ENCODE assay signal across 32 cellular contexts in the genomic region with DNA sequence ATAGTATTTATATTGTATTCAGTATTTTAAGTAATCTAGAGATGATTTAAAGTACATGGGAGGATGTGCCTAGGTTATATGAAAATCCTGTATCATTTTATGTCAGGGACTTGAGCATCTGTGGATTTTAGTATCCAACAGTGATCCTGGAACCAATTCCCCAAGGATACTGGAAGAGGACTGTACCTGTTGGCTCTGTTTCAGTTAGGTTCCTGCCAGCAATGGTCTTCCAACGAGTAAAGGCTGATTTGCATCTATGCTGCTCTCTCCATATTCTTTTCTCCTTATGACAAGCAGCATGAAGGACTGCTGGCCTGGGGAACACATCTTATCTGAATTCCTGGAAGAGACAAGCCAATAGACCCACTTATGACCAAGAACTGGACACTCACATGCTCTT. TPM values are rescaled to one million over a fixed set of nuclear protein-coding genes. Genes with fewer than 3 reads are reported as not detected.
"Had no signal": no experiment of that assay in that cellular context is flagged by ENCODE, and none has a peak within 500 bp of the region (broad histone marks: within the 10 kb centered on the region; RNA-seq: fewer than 3 reads in every experiment).

No MANE protein-coding gene starts in this region.

- DNase-seq: activated B cell treated with CpG ODN at 0.5 μM for 24 hours; activated CD4-positive, alpha-beta memory T cell treated with anti-CD3 and anti-CD28 coated beads for 36 hours; activated CD4-positive, alpha-beta T cell treated with anti-CD3 and anti-CD28 coated beads for 4 hours; activated CD4-positive, alpha-beta T cell treated with anti-CD3 and anti-CD28 coated beads, Interleukin-2, amount 10 ng/mL, durations not matched to agents 24 days and 14 days; activated CD4-positive, alpha-beta T cell treated with anti-CD3 and anti-CD28 coated beads, Interleukin-2, amount 50 U/mL, for 1 hour; activated CD4-positive, alpha-beta T cell treated with anti-CD3 and anti-CD28 coated beads, Interleukin-2, amount 50 U/mL, for 4 hours; activated CD4-positive, CD25-positive, alpha-beta regulatory T cell treated with anti-CD3 and anti-CD28 coated beads, Interleukin-2, amount 50 U/mL, for 72 hours; activated CD8-positive, alpha-beta memory T cell treated with anti-CD3 and anti-CD28 coated beads, Interleukin-2, amount 50 U/mL, for 4 hours; activated CD8-positive, alpha-beta T cell treated with anti-CD3 and anti-CD28 coated beads for 36 hours; activated effector memory CD4-positive, alpha-beta T cell treated with anti-CD3 and anti-CD28 coated beads, Interleukin-2, amount 50 U/mL, for 16 hours; activated gamma-delta T cell treated with Interleukin-2 at 50 U/mL for 16 hours; activated naive CD4-positive, alpha-beta T cell; activated naive CD4-positive, alpha-beta T cell treated with anti-CD3 and anti-CD28 coated beads for 36 hours; activated naive CD4-positive, alpha-beta T cell treated with anti-CD3 and anti-CD28 coated beads, Interleukin-2, amount 50 U/mL, for 16 hours; activated naive CD8-positive, alpha-beta T cell treated with anti-CD3 and anti-CD28 coated beads for 36 hours; activated T-cell treated with anti-CD3 and anti-CD28 coated beads for 4 hours; activated T-cell treated with anti-CD3 and anti-CD28 coated beads, Interleukin-2, amount 50 U/mL, for 1 hour; activated T-cell treated with anti-CD3 and anti-CD28 coated beads, Interleukin-2, amount 50 U/mL, for 4 hours; activated T-cell treated with anti-CD3 and anti-CD28 coated beads, Interleukin-2, amount 50 U/mL, for 72 hours; adrenal gland; amniotic stem cell; aorta; body of pancreas; brain microvascular endothelial cell; central memory CD4-positive, alpha-beta T cell; cerebellar nuclear complex; T-helper 1 cell; T-helper 2 cell; T-helper 9 cell had no signal

- ATAC-seq: activated CD8-positive, alpha-beta T cell treated with anti-CD3 and anti-CD28 coated beads for 36 hours; activated naive CD4-positive, alpha-beta T cell treated with anti-CD3 and anti-CD28 coated beads, Interleukin-2, amount 50 U/mL, for 72 hours; activated T-cell treated with anti-CD3 and anti-CD28 coated beads, Interleukin-2, amount 50 U/mL, for 4 hours; activated T-cell treated with anti-CD3 and anti-CD28 coated beads, Interleukin-2, amount 50 U/mL, for 72 hours; activated T-helper 17 cell treated with anti-CD3 and anti-CD28 coated beads, Interleukin-2, amount 50 U/mL, for 72 hours; body of pancreas had no signal

RNA-seq across cellular contexts. Expression of gene ASB9, which starts 34.9 kb away (rescaled TPM):
- total RNA-seq: activated B cell treated with CpG ODN at 0.5 μM for 24 hours; activated T-helper 1 cell treated with anti-CD3 and anti-CD28 coated beads, Interleukin-12 subunit alpha, Interleukin-12 subunit beta, Interleukin-2, Interleukin-4 antibody, amounts not matched to agents 30 ng/mL and 10 ng/mL and 1 ng/mL, durations not matched to agents 14 hours and 24 hours and 36 hours had no signal
